8 cellular contexts compared by ENCODE assay signal in genomic region chr19:13023666-13024065, GRCh38. TPM values are rescaled to one million over a fixed set of nuclear protein-coding genes. Genes with fewer than 3 reads are reported as not detected.
DNase-seq lines count a peak whose midpoint lies in the region; ATAC-seq and TF ChIP-seq lines count a peak whose summit lies in the region.

No MANE protein-coding gene starts in this region.

- peak overlapping the region; percentile 43 for H3K4me3 ChIP-seq in parathyroid adenoma (ENCODE audit: low read depth, low read length)

- intact Hi-C loops in Calu3 (cut with micrococcal nuclease; ENCODE audit: unreplicated experiment) = no loop called here

- H3K4me3 Mint-ChIP-seq in Calu3 (ENCODE audit: low read depth, unreplicated experiment) = peak overlapping the region; percentile 12

- DNase-seq in Calu3 (no peak), NCI-H1694 (lab: John Stamatoyannopoulos, UW) (peak; percentile 60), SHP77 treated with DMSO at 0.1 percent for 48 hours (lab: John Stamatoyannopoulos, UW) (no peak), NCI-H345 treated with DMSO at 0.1 percent for 48 hours (lab: John Stamatoyannopoulos, UW; ENCODE audit: unreplicated experiment) (no peak), NCI-H2081 treated with DMSO at 0.1 percent for 48 hours (lab: John Stamatoyannopoulos, UW) (no peak)

- no peaks in the 10 kb centered on the region for H3K27me3 Mint-ChIP-seq in Calu3 (ENCODE audit: unreplicated experiment)

- no peak overlapping the region for H3K9ac ChIP-seq in parathyroid adenoma

- H3K36me3 ChIP-seq in parathyroid adenoma (ENCODE audit: control insufficient read depth, insufficient read depth, low read length) = no peaks in the 10 kb centered on the region

- H2AFZ ChIP-seq in parathyroid adenoma = no peak overlapping the region

- H3K9me3 ChIP-seq in parathyroid adenoma (ENCODE audit: control insufficient read depth, low read length) = no peaks in the 10 kb centered on the region

- BruUV-seq in Calu3 (replicated peaks; lab: Mats Ljungman, UMichigan) = no TSS peak

- no peaks in the 10 kb centered on the region for H3K79me2 ChIP-seq in parathyroid adenoma

- no peaks in the 10 kb centered on the region for H3K4me1 ChIP-seq in parathyroid adenoma

- H3K36me3 Mint-ChIP-seq in Calu3 (ENCODE audit: insufficient read depth, unreplicated experiment) = peaks cover 7% of the 10 kb centered on the region

- no peak for ATAC-seq in HG02885 (IDR thresholded peaks at IDR 0.05; ENCODE audit: poor library complexity, unreplicated experiment)

- H3K9me3 Mint-ChIP-seq in Calu3 (ENCODE audit: low read depth, unreplicated experiment) = no peaks in the 10 kb centered on the region

- peak overlapping the region; percentile 75 for H3K4me2 ChIP-seq in parathyroid adenoma (ENCODE audit: low read length)

- H3K27ac Mint-ChIP-seq in Calu3 (ENCODE audit: unreplicated experiment) = no peak overlapping the region

- peaks cover 27% of the 10 kb centered on the region for H3K4me1 Mint-ChIP-seq in Calu3 (ENCODE audit: low read depth, unreplicated experiment)

- CTCF ChIA-PET in Calu3 (lab: Charles Lee) = no interaction called here

- H3K27ac ChIP-seq in cingulate gyrus (ENCODE audit: low read depth, low read length) (peak overlapping the region; percentile 100), parathyroid adenoma (no peak overlapping the region)

- TF ChIP-seq CTCF in Calu3 (IDR thresholded peaks at IDR 0.05; ENCODE audit: unreplicated experiment) = no peak
- no peak for TF ChIP-seq CTCF in parathyroid adenoma (IDR thresholded peaks at IDR 0.05)

- no peaks in the 10 kb centered on the region for H3K27me3 ChIP-seq in parathyroid adenoma (ENCODE audit: control insufficient read depth, insufficient read depth, low read length)

RNA-seq across cellular contexts. Expression of gene NFIX, which starts 28.4 kb away (rescaled TPM):
- total RNA-seq in Calu3 (2022) = 16.4 and 21.9 TPM in 2 replicates

RNA-seq across cellular contexts. Expression of gene DAND5, which starts 54.3 kb away (rescaled TPM):
- 0.21 and 0.47 TPM in 2 replicates for total RNA-seq in Calu3 (2022)
